In the genomic region with DNA sequence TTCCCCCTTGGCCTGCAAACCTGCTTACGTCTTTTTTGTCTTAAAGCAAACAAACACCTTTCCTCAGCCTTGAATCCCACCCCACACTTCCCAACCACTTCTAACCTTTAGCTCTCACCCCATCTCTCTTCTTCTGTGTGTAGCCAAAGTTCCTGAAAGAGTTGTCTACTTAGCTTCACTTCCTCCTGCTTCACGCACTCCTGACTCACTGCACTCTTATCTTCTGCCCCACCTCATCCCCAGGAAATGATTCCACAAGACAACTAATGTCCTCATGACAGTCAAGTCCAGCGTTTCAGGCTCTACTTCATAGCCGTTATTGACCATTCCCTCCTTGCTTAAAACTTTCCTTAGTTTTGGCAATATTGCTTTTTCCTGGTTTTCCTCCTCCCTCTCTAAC, we compare ENCODE assay signal across 1 cellular context.
TF ChIP-seq lines count a peak whose summit lies in the region.

No MANE protein-coding gene starts in this region.

TF ChIP-seq in K562, 482 proteins besides CTCF, POLR2A, EP300 and RAD21 (continued from another document):
- TF ChIP-seq, protein P1, sequence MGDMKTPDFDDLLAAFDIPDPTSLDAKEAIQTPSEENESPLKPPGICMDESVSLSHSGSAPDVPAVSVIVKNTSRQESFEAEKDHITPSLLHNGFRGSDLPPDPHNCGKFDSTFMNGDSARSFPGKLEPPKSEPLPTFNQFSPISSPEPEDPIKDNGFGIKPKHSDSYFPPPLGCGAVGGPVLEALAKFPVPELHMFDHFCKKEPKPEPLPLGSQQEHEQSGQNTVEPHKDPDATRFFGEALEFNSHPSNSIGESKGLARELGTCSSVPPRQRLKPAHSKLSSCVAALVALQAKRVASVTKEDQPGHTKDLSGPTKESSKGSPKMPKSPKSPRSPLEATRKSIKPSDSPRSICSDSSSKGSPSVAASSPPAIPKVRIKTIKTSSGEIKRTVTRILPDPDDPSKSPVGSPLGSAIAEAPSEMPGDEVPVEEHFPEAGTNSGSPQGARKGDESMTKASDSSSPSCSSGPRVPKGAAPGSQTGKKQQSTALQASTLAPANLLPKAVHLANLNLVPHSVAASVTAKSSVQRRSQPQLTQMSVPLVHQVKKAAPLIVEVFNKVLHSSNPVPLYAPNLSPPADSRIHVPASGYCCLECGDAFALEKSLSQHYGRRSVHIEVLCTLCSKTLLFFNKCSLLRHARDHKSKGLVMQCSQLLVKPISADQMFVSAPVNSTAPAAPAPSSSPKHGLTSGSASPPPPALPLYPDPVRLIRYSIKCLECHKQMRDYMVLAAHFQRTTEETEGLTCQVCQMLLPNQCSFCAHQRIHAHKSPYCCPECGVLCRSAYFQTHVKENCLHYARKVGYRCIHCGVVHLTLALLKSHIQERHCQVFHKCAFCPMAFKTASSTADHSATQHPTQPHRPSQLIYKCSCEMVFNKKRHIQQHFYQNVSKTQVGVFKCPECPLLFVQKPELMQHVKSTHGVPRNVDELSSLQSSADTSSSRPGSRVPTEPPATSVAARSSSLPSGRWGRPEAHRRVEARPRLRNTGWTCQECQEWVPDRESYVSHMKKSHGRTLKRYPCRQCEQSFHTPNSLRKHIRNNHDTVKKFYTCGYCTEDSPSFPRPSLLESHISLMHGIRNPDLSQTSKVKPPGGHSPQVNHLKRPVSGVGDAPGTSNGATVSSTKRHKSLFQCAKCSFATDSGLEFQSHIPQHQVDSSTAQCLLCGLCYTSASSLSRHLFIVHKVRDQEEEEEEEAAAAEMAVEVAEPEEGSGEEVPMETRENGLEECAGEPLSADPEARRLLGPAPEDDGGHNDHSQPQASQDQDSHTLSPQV (IDR thresholded peaks at IDR 0.05) = peak; percentile 78; the same call in 1 of the 2 replicates
- TF ChIP-seq NR3C1 (CRISPR knock-in tag; IDR thresholded peaks at IDR 0.05) (no peak), ZNF224 (CRISPR knock-in tag; IDR thresholded peaks at IDR 0.05) (no peak), POLR2AphosphoS5 (IDR thresholded peaks at IDR 0.05; ENCODE audit: control insufficient read depth, insufficient read depth, low read depth, low read length) (peak; percentile 25; the same call in 1 of the 2 replicates), HDAC1 (IDR thresholded peaks at IDR 0.05) (peak in 1 of 2 experiments; percentile 73; a peak in 2 of 4 replicates), NCOA6 (IDR thresholded peaks at IDR 0.05) (no peak), CCNT2 (IDR thresholded peaks at IDR 0.05; ENCODE audit: borderline replicate concordance, extremely low read depth, insufficient read length, low read depth, low read length) (peak; percentile 14), HLTF (IDR thresholded peaks at IDR 0.05) (peak; percentile 65), ELF1 (tag; IDR thresholded peaks at IDR 0.05) (0 out of 2 replicates have a peak, but pooled peaks have one; percentile 29), PHB (CRISPR knock-in tag; IDR thresholded peaks at IDR 0.05) (no peak), MTA2 (IDR thresholded peaks at IDR 0.05; ENCODE audit: low read depth) (peak; percentile 46; the same call in 1 of the 2 replicates), BRF1 (IDR thresholded peaks at IDR 0.05; ENCODE audit: borderline replicate concordance, extremely low read depth, insufficient read length) (no peak), NR2C1 (IDR thresholded peaks at IDR 0.05) (no peak), NR2C1 (tag; IDR thresholded peaks at IDR 0.05) (peak; percentile 54; the same call in 1 of the 2 replicates), ZFX (CRISPR knock-in tag; IDR thresholded peaks at IDR 0.05) (no peak)
- TF ChIP-seq, protein P2, sequence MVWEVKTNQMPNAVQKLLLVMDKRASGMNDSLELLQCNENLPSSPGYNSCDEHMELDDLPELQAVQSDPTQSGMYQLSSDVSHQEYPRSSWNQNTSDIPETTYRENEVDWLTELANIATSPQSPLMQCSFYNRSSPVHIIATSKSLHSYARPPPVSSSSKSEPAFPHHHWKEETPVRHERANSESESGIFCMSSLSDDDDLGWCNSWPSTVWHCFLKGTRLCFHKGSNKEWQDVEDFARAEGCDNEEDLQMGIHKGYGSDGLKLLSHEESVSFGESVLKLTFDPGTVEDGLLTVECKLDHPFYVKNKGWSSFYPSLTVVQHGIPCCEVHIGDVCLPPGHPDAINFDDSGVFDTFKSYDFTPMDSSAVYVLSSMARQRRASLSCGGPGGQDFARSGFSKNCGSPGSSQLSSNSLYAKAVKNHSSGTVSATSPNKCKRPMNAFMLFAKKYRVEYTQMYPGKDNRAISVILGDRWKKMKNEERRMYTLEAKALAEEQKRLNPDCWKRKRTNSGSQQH (CRISPR knock-in tag; IDR thresholded peaks at IDR 0.05) = no peak
- TF ChIP-seq, protein P3, sequence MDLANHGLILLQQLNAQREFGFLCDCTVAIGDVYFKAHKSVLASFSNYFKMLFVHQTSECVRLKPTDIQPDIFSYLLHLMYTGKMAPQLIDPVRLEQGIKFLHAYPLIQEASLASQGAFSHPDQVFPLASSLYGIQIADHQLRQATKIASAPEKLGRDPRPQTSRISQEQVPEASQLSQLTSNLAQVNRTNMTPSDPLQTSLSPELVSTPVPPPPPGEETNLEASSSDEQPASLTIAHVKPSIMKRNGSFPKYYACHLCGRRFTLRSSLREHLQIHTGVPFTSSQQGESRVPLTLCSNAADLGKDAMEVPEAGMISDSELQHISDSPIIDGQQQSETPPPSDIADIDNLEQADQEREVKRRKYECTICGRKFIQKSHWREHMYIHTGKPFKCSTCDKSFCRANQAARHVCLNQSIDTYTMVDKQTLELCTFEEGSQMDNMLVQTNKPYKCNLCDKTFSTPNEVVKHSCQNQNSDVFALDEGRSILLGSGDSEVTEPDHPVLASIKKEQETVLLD (IDR thresholded peaks at IDR 0.05) = peak; percentile 42; the same call in 1 of the 2 replicates
- TF ChIP-seq, protein P4, sequence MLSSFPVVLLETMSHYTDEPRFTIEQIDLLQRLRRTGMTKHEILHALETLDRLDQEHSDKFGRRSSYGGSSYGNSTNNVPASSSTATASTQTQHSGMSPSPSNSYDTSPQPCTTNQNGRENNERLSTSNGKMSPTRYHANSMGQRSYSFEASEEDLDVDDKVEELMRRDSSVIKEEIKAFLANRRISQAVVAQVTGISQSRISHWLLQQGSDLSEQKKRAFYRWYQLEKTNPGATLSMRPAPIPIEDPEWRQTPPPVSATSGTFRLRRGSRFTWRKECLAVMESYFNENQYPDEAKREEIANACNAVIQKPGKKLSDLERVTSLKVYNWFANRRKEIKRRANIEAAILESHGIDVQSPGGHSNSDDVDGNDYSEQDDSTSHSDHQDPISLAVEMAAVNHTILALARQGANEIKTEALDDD (IDR thresholded peaks at IDR 0.05) = no peak
- TF ChIP-seq, protein P5, sequence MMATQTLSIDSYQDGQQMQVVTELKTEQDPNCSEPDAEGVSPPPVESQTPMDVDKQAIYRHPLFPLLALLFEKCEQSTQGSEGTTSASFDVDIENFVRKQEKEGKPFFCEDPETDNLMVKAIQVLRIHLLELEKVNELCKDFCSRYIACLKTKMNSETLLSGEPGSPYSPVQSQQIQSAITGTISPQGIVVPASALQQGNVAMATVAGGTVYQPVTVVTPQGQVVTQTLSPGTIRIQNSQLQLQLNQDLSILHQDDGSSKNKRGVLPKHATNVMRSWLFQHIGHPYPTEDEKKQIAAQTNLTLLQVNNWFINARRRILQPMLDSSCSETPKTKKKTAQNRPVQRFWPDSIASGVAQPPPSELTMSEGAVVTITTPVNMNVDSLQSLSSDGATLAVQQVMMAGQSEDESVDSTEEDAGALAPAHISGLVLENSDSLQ (IDR thresholded peaks at IDR 0.05) = peak; percentile 70
- TF ChIP-seq, protein P6, sequence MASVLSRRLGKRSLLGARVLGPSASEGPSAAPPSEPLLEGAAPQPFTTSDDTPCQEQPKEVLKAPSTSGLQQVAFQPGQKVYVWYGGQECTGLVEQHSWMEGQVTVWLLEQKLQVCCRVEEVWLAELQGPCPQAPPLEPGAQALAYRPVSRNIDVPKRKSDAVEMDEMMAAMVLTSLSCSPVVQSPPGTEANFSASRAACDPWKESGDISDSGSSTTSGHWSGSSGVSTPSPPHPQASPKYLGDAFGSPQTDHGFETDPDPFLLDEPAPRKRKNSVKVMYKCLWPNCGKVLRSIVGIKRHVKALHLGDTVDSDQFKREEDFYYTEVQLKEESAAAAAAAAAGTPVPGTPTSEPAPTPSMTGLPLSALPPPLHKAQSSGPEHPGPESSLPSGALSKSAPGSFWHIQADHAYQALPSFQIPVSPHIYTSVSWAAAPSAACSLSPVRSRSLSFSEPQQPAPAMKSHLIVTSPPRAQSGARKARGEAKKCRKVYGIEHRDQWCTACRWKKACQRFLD (CRISPR knock-in tag; IDR thresholded peaks at IDR 0.05) = no peak
- TF ChIP-seq, protein P7, sequence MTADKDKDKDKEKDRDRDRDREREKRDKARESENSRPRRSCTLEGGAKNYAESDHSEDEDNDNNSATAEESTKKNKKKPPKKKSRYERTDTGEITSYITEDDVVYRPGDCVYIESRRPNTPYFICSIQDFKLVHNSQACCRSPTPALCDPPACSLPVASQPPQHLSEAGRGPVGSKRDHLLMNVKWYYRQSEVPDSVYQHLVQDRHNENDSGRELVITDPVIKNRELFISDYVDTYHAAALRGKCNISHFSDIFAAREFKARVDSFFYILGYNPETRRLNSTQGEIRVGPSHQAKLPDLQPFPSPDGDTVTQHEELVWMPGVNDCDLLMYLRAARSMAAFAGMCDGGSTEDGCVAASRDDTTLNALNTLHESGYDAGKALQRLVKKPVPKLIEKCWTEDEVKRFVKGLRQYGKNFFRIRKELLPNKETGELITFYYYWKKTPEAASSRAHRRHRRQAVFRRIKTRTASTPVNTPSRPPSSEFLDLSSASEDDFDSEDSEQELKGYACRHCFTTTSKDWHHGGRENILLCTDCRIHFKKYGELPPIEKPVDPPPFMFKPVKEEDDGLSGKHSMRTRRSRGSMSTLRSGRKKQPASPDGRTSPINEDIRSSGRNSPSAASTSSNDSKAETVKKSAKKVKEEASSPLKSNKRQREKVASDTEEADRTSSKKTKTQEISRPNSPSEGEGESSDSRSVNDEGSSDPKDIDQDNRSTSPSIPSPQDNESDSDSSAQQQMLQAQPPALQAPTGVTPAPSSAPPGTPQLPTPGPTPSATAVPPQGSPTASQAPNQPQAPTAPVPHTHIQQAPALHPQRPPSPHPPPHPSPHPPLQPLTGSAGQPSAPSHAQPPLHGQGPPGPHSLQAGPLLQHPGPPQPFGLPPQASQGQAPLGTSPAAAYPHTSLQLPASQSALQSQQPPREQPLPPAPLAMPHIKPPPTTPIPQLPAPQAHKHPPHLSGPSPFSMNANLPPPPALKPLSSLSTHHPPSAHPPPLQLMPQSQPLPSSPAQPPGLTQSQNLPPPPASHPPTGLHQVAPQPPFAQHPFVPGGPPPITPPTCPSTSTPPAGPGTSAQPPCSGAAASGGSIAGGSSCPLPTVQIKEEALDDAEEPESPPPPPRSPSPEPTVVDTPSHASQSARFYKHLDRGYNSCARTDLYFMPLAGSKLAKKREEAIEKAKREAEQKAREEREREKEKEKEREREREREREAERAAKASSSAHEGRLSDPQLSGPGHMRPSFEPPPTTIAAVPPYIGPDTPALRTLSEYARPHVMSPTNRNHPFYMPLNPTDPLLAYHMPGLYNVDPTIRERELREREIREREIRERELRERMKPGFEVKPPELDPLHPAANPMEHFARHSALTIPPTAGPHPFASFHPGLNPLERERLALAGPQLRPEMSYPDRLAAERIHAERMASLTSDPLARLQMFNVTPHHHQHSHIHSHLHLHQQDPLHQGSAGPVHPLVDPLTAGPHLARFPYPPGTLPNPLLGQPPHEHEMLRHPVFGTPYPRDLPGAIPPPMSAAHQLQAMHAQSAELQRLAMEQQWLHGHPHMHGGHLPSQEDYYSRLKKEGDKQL (CRISPR knock-in tag; IDR thresholded peaks at IDR 0.05; ENCODE audit: borderline replicate concordance) = no peak
